9 cellular contexts compared by ENCODE assay signal in genomic region chr6:684831-685636, GRCh38. TPM values are rescaled to one million over a fixed set of nuclear protein-coding genes. Genes with fewer than 3 reads are reported as not detected.
DNase-seq lines count a peak whose midpoint lies in the region; ATAC-seq, FAIRE-seq and TF ChIP-seq lines count a peak whose summit lies in the region.
"Had no signal": no experiment of that assay in that cellular context is flagged by ENCODE, and none has a peak within 500 bp of the region (broad histone marks: within the 10 kb centered on the region; RNA-seq: fewer than 3 reads in every experiment).

No MANE protein-coding gene starts in this region.

- DNase-seq in GM12891 (ENCODE audit: insufficient read length, low spot score): peak; percentile 36
- DNase-seq in fibroblast of gingiva (ENCODE audit: low read depth): peak; percentile 24
- DNase-seq in caudate nucleus (lab: John Stamatoyannopoulos, UW): no peak
- DNase-seq in NCI-H1436 treated with DMSO at 0.1 percent for 48 hours (lab: John Stamatoyannopoulos, UW): no peak
- no peak for DNase-seq in superior temporal gyrus (ENCODE audit: extremely low spot score)
- no peak for DNase-seq in NCI-H187 (lab: John Stamatoyannopoulos, UW)

- no peaks in the 10 kb centered on the region for H3K27me3 ChIP-seq in Loucy (ENCODE audit: insufficient read depth, low read length, poor library complexity, severe bottlenecking)

- peaks cover 87% of the 10 kb centered on the region for H3K79me2 ChIP-seq in Loucy (ENCODE audit: insufficient read depth, low read length)

- H3K4me1 ChIP-seq in Loucy (ENCODE audit: insufficient read depth, low read length, poor library complexity, severe bottlenecking): peaks cover 70% of the 10 kb centered on the region

- H2AFZ ChIP-seq in Loucy (ENCODE audit: low read length): no peak overlapping the region

- TF ChIP-seq POLR2A in GM12891 (IDR thresholded peaks at IDR 0.05; ENCODE audit: low read depth, low read length): no peak

- no peak overlapping the region for H3K27ac ChIP-seq in caudate nucleus (ENCODE audit: low read depth, low read length)

- H3K4me2 ChIP-seq in Loucy (ENCODE audit: low read depth, low read length, poor library complexity, severe bottlenecking): peak overlapping the region; percentile 81

- TF ChIP-seq CTCF in Loucy (conservative IDR thresholded peaks at IDR 0.05; ENCODE audit: low read length): no peak

- no peaks in the 10 kb centered on the region for H3F3A ChIP-seq in Loucy (ENCODE audit: low read depth)

- ATAC-seq in GM21717 (IDR thresholded peaks at IDR 0.05; ENCODE audit: unreplicated experiment): peak; percentile 85

- peak; percentile 71 for FAIRE-seq in GM12891 (lab: Jason Lieb, UNC)
- FAIRE-seq: K562 had no signal

- H3K9me3 ChIP-seq in Loucy (ENCODE audit: insufficient read depth, low read depth, low read length): no peaks in the 10 kb centered on the region

- no peaks in the 10 kb centered on the region for H3K9me2 ChIP-seq in Loucy (replicated peaks; ENCODE audit: low read depth, low read length)

- H4K20me1 ChIP-seq in Loucy (ENCODE audit: insufficient read depth, low read length, poor library complexity, severe bottlenecking): peaks cover 20% of the 10 kb centered on the region

- peak overlapping the region; percentile 18 for H3K4me3 ChIP-seq in Loucy (ENCODE audit: low read length, poor library complexity, severe bottlenecking)
- H3K4me3 ChIP-seq: K562 had no signal

- H3K36me3 ChIP-seq in Loucy (ENCODE audit: insufficient read depth, low read length): no peaks in the 10 kb centered on the region

- H3K9ac ChIP-seq in Loucy (ENCODE audit: low read depth, low read length, poor library complexity, severe bottlenecking): peak overlapping the region; percentile 8

TF ChIP-seq in GM12891, 5 proteins besides CTCF, POLR2A, EP300 and RAD21:
- no peak for TF ChIP-seq TAF1 (IDR thresholded peaks at IDR 0.05; ENCODE audit: low read depth, low read length)
- TF ChIP-seq POU2F2 (IDR thresholded peaks at IDR 0.05; ENCODE audit: low read depth, low read length): no peak
- no peak for TF ChIP-seq SPI1 (IDR thresholded peaks at IDR 0.05; ENCODE audit: low read depth, low read length)
- TF ChIP-seq POLR2AphosphoS5 (IDR thresholded peaks at IDR 0.05; ENCODE audit: low read depth, low read length): no peak
- no peak for TF ChIP-seq PAX5 (IDR thresholded peaks at IDR 0.05; ENCODE audit: insufficient read depth, low read length, severe bottlenecking)

RNA-seq across cellular contexts. Expression of gene EXOC2, which starts 7.9 kb away (rescaled TPM):
- polyA plus RNA-seq in GM12891 (2012; ENCODE audit: low read depth, missing spikeins): 12.4 TPM

RNA-seq across cellular contexts. Expression of gene HUS1B, which starts 28.1 kb away (rescaled TPM):
- 0.44 TPM for polyA plus RNA-seq in GM12891 (2012; ENCODE audit: low read depth, missing spikeins)

Comparison
In these comparisons a context has a peak if more than half of its experiments do, and no peak if none do; other contexts are left out.
1. DNase-seq: peak in GM12891 (single experiment) and fibroblast of gingiva (single experiment); none in caudate nucleus (0 of 61), NCI-H1436 treated with DMSO at 0.1 percent for 48 hours (single experiment), superior temporal gyrus (single experiment) and NCI-H187 (0 of 2).